In the genomic region with DNA sequence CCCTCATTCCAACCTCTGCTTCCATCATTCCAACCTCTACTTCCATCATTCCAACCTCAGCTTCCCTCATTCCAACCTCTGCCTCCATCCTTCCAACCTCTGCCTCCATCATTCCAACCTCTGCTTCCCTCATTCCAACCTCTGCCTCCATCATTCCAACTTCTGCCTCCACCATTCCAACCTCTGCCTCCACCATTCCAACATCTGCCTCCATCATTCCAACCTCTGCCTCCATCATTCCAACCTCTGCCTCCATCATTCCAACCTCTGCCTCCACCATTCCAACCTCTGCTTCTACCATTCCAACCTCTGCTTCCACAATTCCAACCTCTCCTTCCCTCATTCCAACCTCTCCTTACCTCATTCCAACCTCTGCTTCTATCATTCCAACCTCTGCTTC, we compare ENCODE assay signal across 8 cellular contexts.
"Had no signal": no experiment of that assay in that cellular context is flagged by ENCODE, and none has a peak within 500 bp of the region (broad histone marks: within the 10 kb centered on the region; RNA-seq: fewer than 3 reads in every experiment).

No MANE protein-coding gene starts in this region.

- FAIRE-seq: G401.6, GM12878, GM12891, GM12892, GM18507, GM19239 had no signal

- H3K4me3 ChIP-seq: GM12878 had no signal

- DNase-seq: GDM1, GF-D8 had no signal

- ATAC-seq: GM12878 had no signal
